9 cellular contexts compared by ENCODE assay signal in genomic region chr1:209808059-209808494, GRCh38. TPM values are rescaled to one million over a fixed set of nuclear protein-coding genes. Genes with fewer than 3 reads are reported as not detected.
DNase-seq lines count a peak whose midpoint lies in the region; ATAC-seq, FAIRE-seq and TF ChIP-seq lines count a peak whose summit lies in the region.
"Had no signal": no experiment of that assay in that cellular context is flagged by ENCODE, and none has a peak within 500 bp of the region (broad histone marks: within the 10 kb centered on the region; RNA-seq: fewer than 3 reads in every experiment).

No MANE protein-coding gene starts in this region.

- no peak for ATAC-seq in HG03280 (IDR thresholded peaks at IDR 0.05; ENCODE audit: unreplicated experiment)
- ATAC-seq in HG03439 (IDR thresholded peaks at IDR 0.05; ENCODE audit: unreplicated experiment): no peak
- no peak for ATAC-seq in natural killer cell

- H3K27ac Mint-ChIP-seq in natural killer cell: no peak overlapping the region

- H3K27ac ChIP-seq in adrenal gland: peak overlapping the region in 2 of 5 donors; percentile 24 to 69
- H3K27ac ChIP-seq: tibial nerve had no signal

- no peak overlapping the region for H3K4me3 Mint-ChIP-seq in natural killer cell

- no peaks in the 10 kb centered on the region for H3K36me3 Mint-ChIP-seq in natural killer cell

- intact Hi-C loops in adrenal gland (cut with DNase I) (no loop called here), natural killer cell (cut with micrococcal nuclease) (no loop called here)

- H3K36me3 ChIP-seq in BE2C: no peaks in the 10 kb centered on the region
- no peaks in the 10 kb centered on the region for H3K36me3 ChIP-seq in adrenal gland (replicated peaks in 1 of 2)
- H3K36me3 ChIP-seq: tibial nerve had no signal

- peaks cover 0 to 4% of the 10 kb centered on the region in 2 donors for H3K27me3 Mint-ChIP-seq in natural killer cell (ENCODE audit: low read depth in 2 of 2)

- peaks cover 4 to 24% of the 10 kb centered on the region in 2 donors for H3K4me1 Mint-ChIP-seq in natural killer cell

- H3K4me1 ChIP-seq in BE2C (peaks cover 31% of the 10 kb centered on the region), adrenal gland (replicated peaks in 1 of 2) (peaks cover 12 to 29% of the 10 kb centered on the region in 2 donors)

- H3K9me3 Mint-ChIP-seq in natural killer cell: no peaks in the 10 kb centered on the region

- TF ChIP-seq POLR2A in adrenal gland (IDR thresholded peaks at IDR 0.05): no peak

- no peak for FAIRE-seq in D721Med (lab: Jason Lieb, UNC)

- TF ChIP-seq CTCF in BE2C (IDR thresholded peaks at IDR 0.05; ENCODE audit: low read depth, low read length) (no peak), adrenal gland (IDR thresholded peaks at IDR 0.05) (no peak), D721Med (IDR thresholded peaks at IDR 0.05; ENCODE audit: insufficient read depth, missing control alignments) (no peak), natural killer cell (IDR thresholded peaks at IDR 0.05) (no peak)

- H3K4me3 ChIP-seq in BE2C (ENCODE audit: low read depth, low read length) (no peak overlapping the region), adrenal gland (no peak overlapping the region)
- H3K4me3 ChIP-seq: tibial nerve had no signal

- H3K27me3 ChIP-seq in BE2C (no peaks in the 10 kb centered on the region), adrenal gland (no peaks in the 10 kb centered on the region)
- H3K27me3 ChIP-seq: tibial nerve had no signal

- no peaks in the 10 kb centered on the region for H3K9me3 ChIP-seq in BE2C
- no peaks in the 10 kb centered on the region for H3K9me3 ChIP-seq in adrenal gland (replicated peaks in 1 of 3)
- H3K9me3 ChIP-seq: tibial nerve had no signal

- DNase-seq in BE2C (peak; percentile 93), NCI-H1092 treated with DMSO at 0.1 percent for 48 hours (lab: John Stamatoyannopoulos, UW) (peak; percentile 81), adrenal gland (peak; percentile 84 to 94 (median 92)), iPS-NIHi7 (ENCODE audit: extremely low spot score) (peak; percentile 26), D721Med (ENCODE audit: insufficient read length, low spot score) (no peak), natural killer cell (no peak)

RNA-seq across cellular contexts. Expression of gene IRF6, which starts 2.1 kb away (rescaled TPM):
- polyA plus RNA-seq in BE2C (2012; ENCODE audit: insufficient read depth, insufficient read length, low read depth): 4.9 TPM
- total RNA-seq in adrenal gland (10 to 100 TPM in 7 of 8 donors, 1 to 10 TPM in 1; 8.1 to 60.2 (median 38.1) TPM), natural killer cell (10 to 100 TPM in 1 of 3 donors, 1 to 10 TPM in 2; 2.5 to 11.2 (median 3.8) TPM)
- 1 to 10 TPM; 5.4 to 9.8 (median 8.5) TPM for polyA plus RNA-seq in adrenal gland

RNA-seq across cellular contexts. Expression of gene UTP25, which starts 19.7 kb away (rescaled TPM):
- 12.9 TPM for polyA plus RNA-seq in BE2C (2012; ENCODE audit: insufficient read depth, insufficient read length, low read depth)
- total RNA-seq in adrenal gland (10 to 100 TPM in 1 of 8 donors, 1 to 10 TPM in 7; 5.3 to 11.0 (median 7.8) TPM), natural killer cell (1 to 10 TPM; 6.0 to 8.9 (median 8.3) TPM)
- polyA plus RNA-seq in adrenal gland: 1 to 10 TPM; 2.2 to 8.8 (median 2.4) TPM

RNA-seq across cellular contexts. Expression of gene C1orf74, which starts 23.7 kb away (rescaled TPM):
- polyA plus RNA-seq in BE2C (2012; ENCODE audit: insufficient read depth, insufficient read length, low read depth): 5.2 TPM
- 1 to 10 TPM; 1.1 to 2.6 (median 2.2) TPM for total RNA-seq in adrenal gland
- 1 to 10 TPM in 2 of 3 donors, under 1 TPM in 1; 0.98 to 4.0 (median 1.0) TPM for polyA plus RNA-seq in adrenal gland
- total RNA-seq in natural killer cell: under 1 TPM; 0.75 to 0.88 (median 0.80) TPM

RNA-seq across cellular contexts. Expression of gene TRAF3IP3, which starts 52.2 kb away (rescaled TPM):
- 0.40 TPM for polyA plus RNA-seq in BE2C (2012; ENCODE audit: insufficient read depth, insufficient read length, low read depth)
- 1 to 10 TPM in 7 of 8 donors, under 1 TPM in 1; 0.88 to 9.8 (median 2.0) TPM for total RNA-seq in adrenal gland
- 1 to 10 TPM; 1.0 to 3.8 (median 2.2) TPM for polyA plus RNA-seq in adrenal gland
- 100 to 1,000 TPM; 273 to 354 (median 287) TPM for total RNA-seq in natural killer cell

Comparison
In these comparisons a context has a peak if more than half of its experiments do, and no peak if none do; other contexts are left out.
1. DNase-seq: peak in BE2C (single experiment), NCI-H1092 treated with DMSO at 0.1 percent for 48 hours (single experiment), adrenal gland (7 of 7) and iPS-NIHi7 (single experiment); none in D721Med (single experiment) and natural killer cell (single experiment).